8 cellular contexts compared by ENCODE assay signal in the genomic region with DNA sequence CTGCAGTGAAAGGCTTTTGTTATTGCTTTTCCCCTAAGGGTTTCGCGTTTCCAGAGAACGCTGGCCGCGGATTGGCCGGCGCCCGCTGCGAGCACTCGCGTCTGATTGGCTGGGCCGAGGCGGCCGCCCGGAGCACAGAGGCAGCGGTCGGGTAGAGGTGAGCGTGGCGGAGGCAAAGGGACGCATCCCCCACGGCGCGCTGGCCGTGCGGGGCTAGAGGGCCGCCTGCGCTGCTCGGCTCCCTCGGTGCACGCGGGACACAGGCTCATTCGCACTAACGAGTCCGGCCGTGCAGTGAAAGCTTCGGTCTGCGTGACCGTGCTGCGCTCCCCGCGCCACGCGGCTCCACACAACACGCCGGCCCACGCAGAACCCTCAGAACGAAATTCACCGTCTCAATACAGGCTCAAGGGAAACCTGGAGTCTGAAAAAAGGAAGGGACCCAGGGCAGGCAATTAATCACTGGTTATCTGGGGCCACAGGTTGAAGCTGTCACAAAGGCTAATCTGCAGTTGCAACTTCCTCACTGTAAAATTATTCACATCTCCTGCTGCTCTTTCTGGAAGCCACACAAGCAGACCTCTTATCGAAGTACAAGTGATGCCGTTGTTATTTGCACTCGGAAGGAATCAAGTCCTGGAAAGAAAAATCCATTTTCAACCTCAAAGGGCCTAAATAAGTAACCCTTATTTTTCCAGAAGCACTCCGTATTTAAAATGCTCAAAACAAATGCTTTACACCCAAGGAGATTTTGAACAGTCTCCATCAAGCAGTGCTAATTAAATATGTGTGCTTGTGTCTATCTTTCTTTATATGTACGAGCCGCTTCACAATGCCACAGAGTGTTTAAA.
DNase-seq lines count a peak whose midpoint lies in the region; ATAC-seq, FAIRE-seq and TF ChIP-seq lines count a peak whose summit lies in the region.

No MANE protein-coding gene starts in this region.

- H3K27me3 ChIP-seq in gastroesophageal sphincter = no peaks in the 10 kb centered on the region
- no peaks in the 10 kb centered on the region for H3K27me3 ChIP-seq in vagina

- peak overlapping the region; percentile 23 to 63 for H3K4me3 ChIP-seq in gastroesophageal sphincter
- H3K4me3 ChIP-seq in vagina = peak overlapping the region; percentile 43 to 61

- H3K36me3 ChIP-seq in gastroesophageal sphincter = peaks cover 0 to 19% of the 10 kb centered on the region in 2 donors
- no peaks in the 10 kb centered on the region for H3K36me3 ChIP-seq in vagina

- FAIRE-seq in GM18507 (lab: Jason Lieb, UNC) = peak; percentile 63

- TF ChIP-seq CTCF in gastroesophageal sphincter (IDR thresholded peaks at IDR 0.05) (no peak), vagina (IDR thresholded peaks at IDR 0.05) (no peak)

- H3K4me1 Mint-ChIP-seq in activated T-helper 1 cell treated with anti-CD3 and anti-CD28 coated beads, Interleukin-12 subunit alpha, Interleukin-12 subunit beta, Interleukin-2, Interleukin-4 antibody, amounts not matched to agents 30 ng/mL and 10 ng/mL and 1 ng/mL, durations not matched to agents 14 hours and 24 hours and 36 hours (ENCODE audit: low read depth) = peaks cover 20% of the 10 kb centered on the region
- peaks cover 22 to 25% of the 10 kb centered on the region in 2 donors for H3K4me1 Mint-ChIP-seq in natural killer cell treated with Interleukin-12 subunit alpha and Interleukin-12 subunit beta and Interleukin-15 and Interleukin-18, amount 100 ng/mL, for 72 hours (ENCODE audit: low read depth in 2 of 2)

- no peaks in the 10 kb centered on the region for H3K9me3 Mint-ChIP-seq in activated T-helper 1 cell treated with anti-CD3 and anti-CD28 coated beads, Interleukin-12 subunit alpha, Interleukin-12 subunit beta, Interleukin-2, Interleukin-4 antibody, amounts not matched to agents 30 ng/mL and 10 ng/mL and 1 ng/mL, durations not matched to agents 14 hours and 24 hours and 36 hours
- no peaks in the 10 kb centered on the region for H3K9me3 Mint-ChIP-seq in natural killer cell treated with Interleukin-12 subunit alpha and Interleukin-12 subunit beta and Interleukin-15 and Interleukin-18, amount 100 ng/mL, for 72 hours

- H3K9me3 ChIP-seq in gastroesophageal sphincter (no peaks in the 10 kb centered on the region), vagina (no peaks in the 10 kb centered on the region)

- intact Hi-C loops in activated T-helper 1 cell treated with anti-CD3 and anti-CD28 coated beads, Interleukin-12 subunit alpha, Interleukin-12 subunit beta, Interleukin-2, Interleukin-4 antibody, amounts not matched to agents 30 ng/mL and 10 ng/mL and 1 ng/mL, durations not matched to agents 14 hours and 24 hours and 36 hours (cut with micrococcal nuclease) = loop anchor here (5.0 kb wide), 1 partner anchor 70 kb away; no protein-coding TSS in a partner anchor
- intact Hi-C loops in vagina (cut with DNase I) = no loop called here

- WGBS in gastroesophageal sphincter (ENCODE audit: low coverage in 1 of 2), 2 donors = 8 to 13% methylated on average over 9 to 11 of the region's 54 CpGs

- H3K4me1 ChIP-seq in gastroesophageal sphincter (peaks cover 13 to 95% (median 39%) of the 10 kb centered on the region in 3 donors), vagina (peaks cover 57% of the 10 kb centered on the region)

- no peak overlapping the region for H3K27ac Mint-ChIP-seq in activated T-helper 1 cell treated with anti-CD3 and anti-CD28 coated beads, Interleukin-12 subunit alpha, Interleukin-12 subunit beta, Interleukin-2, Interleukin-4 antibody, amounts not matched to agents 30 ng/mL and 10 ng/mL and 1 ng/mL, durations not matched to agents 14 hours and 24 hours and 36 hours
- no peak overlapping the region for H3K27ac Mint-ChIP-seq in natural killer cell treated with Interleukin-12 subunit alpha and Interleukin-12 subunit beta and Interleukin-15 and Interleukin-18, amount 100 ng/mL, for 72 hours

- peak; percentile 32 to 47 for TF ChIP-seq POLR2A in gastroesophageal sphincter (IDR thresholded peaks at IDR 0.05)
- no peak for TF ChIP-seq POLR2A in vagina (IDR thresholded peaks at IDR 0.05)

- H3K27me3 Mint-ChIP-seq in activated T-helper 1 cell treated with anti-CD3 and anti-CD28 coated beads, Interleukin-12 subunit alpha, Interleukin-12 subunit beta, Interleukin-2, Interleukin-4 antibody, amounts not matched to agents 30 ng/mL and 10 ng/mL and 1 ng/mL, durations not matched to agents 14 hours and 24 hours and 36 hours (ENCODE audit: insufficient read depth) = peaks cover 37% of the 10 kb centered on the region
- H3K27me3 Mint-ChIP-seq in natural killer cell treated with Interleukin-12 subunit alpha and Interleukin-12 subunit beta and Interleukin-15 and Interleukin-18, amount 100 ng/mL, for 72 hours = peaks cover 16 to 26% of the 10 kb centered on the region in 2 donors

- ATAC-seq in HG03039 (IDR thresholded peaks at IDR 0.05; ENCODE audit: unreplicated experiment) (peak; percentile 36), gastroesophageal sphincter (peak; percentile 91)
- ATAC-seq in natural killer cell treated with Interleukin-12 subunit alpha and Interleukin-12 subunit beta and Interleukin-15 and Interleukin-18, amount 100 ng/mL, for 72 hours = peak; percentile 77 to 87

- no peak overlapping the region for H3K4me3 Mint-ChIP-seq in activated T-helper 1 cell treated with anti-CD3 and anti-CD28 coated beads, Interleukin-12 subunit alpha, Interleukin-12 subunit beta, Interleukin-2, Interleukin-4 antibody, amounts not matched to agents 30 ng/mL and 10 ng/mL and 1 ng/mL, durations not matched to agents 14 hours and 24 hours and 36 hours
- H3K4me3 Mint-ChIP-seq in natural killer cell treated with Interleukin-12 subunit alpha and Interleukin-12 subunit beta and Interleukin-15 and Interleukin-18, amount 100 ng/mL, for 72 hours = peak overlapping the region; percentile 70

- H3K27ac ChIP-seq in gastroesophageal sphincter (peak overlapping the region; percentile 36 to 87 (median 86)), vagina (peak overlapping the region; percentile 31)

- no peak for TF ChIP-seq EP300 in gastroesophageal sphincter (IDR thresholded peaks at IDR 0.05)

- peak; percentile 82 for DNase-seq in AG08395 (ENCODE audit: low spot score)
- DNase-seq in GM18507 (ENCODE audit: extremely low spot score, insufficient read length, low read depth) = peak; percentile 33
- DNase-seq in NCI-H345 treated with DMSO at 0.1 percent for 48 hours (lab: John Stamatoyannopoulos, UW; ENCODE audit: unreplicated experiment) = peak; percentile 65
- DNase-seq in activated T-helper 1 cell treated with anti-CD3 and anti-CD28 coated beads, Interleukin-12 subunit alpha, Interleukin-12 subunit beta, Interleukin-2, Interleukin-4 antibody, amounts not matched to agents 30 ng/mL and 10 ng/mL and 1 ng/mL, durations not matched to agents 14 hours and 24 hours and 36 hours (ENCODE audit: low spot score) = peak; percentile 4
- peak; percentile 72 for DNase-seq in natural killer cell treated with Interleukin-12 subunit alpha and Interleukin-12 subunit beta and Interleukin-15 and Interleukin-18, amount 100 ng/mL, for 72 hours (ENCODE audit: low spot score)
- no peak for DNase-seq in vagina (ENCODE audit: extremely low spot score in 2 of 2)

- H3K36me3 Mint-ChIP-seq in activated T-helper 1 cell treated with anti-CD3 and anti-CD28 coated beads, Interleukin-12 subunit alpha, Interleukin-12 subunit beta, Interleukin-2, Interleukin-4 antibody, amounts not matched to agents 30 ng/mL and 10 ng/mL and 1 ng/mL, durations not matched to agents 14 hours and 24 hours and 36 hours (ENCODE audit: low read depth) = peaks cover 1% of the 10 kb centered on the region
- peaks cover 5% of the 10 kb centered on the region for H3K36me3 Mint-ChIP-seq in natural killer cell treated with Interleukin-12 subunit alpha and Interleukin-12 subunit beta and Interleukin-15 and Interleukin-18, amount 100 ng/mL, for 72 hours

Comparison
In these comparisons a context has a peak if more than half of its experiments do, and no peak if none do; other contexts are left out.
1. DNase-seq: peak in AG08395 (single experiment), GM18507 (single experiment), NCI-H345 treated with DMSO at 0.1 percent for 48 hours (single experiment), activated T-helper 1 cell treated with anti-CD3 and anti-CD28 coated beads, Interleukin-12 subunit alpha, Interleukin-12 subunit beta, Interleukin-2, Interleukin-4 antibody, amounts not matched to agents 30 ng/mL and 10 ng/mL and 1 ng/mL, durations not matched to agents 14 hours and 24 hours and 36 hours (single experiment) and natural killer cell treated with Interleukin-12 subunit alpha and Interleukin-12 subunit beta and Interleukin-15 and Interleukin-18, amount 100 ng/mL, for 72 hours (single experiment); none in vagina (0 of 2).
2. ATAC-seq: peak in every context shown above with its lines; median percentile 91 in gastroesophageal sphincter; 82 in natural killer cell treated with Interleukin-12 subunit alpha and Interleukin-12 subunit beta and Interleukin-15 and Interleukin-18, amount 100 ng/mL, for 72 hours; 36 in HG03039.
3. POLR2A ChIP-seq: peak in gastroesophageal sphincter (2 of 2); none in vagina (0 of 2).